Comparison of ENCODE assay signal across 20 cellular contexts in genomic region chr1:10903421-10903820, GRCh38.
DNase-seq lines count a peak whose midpoint lies in the region; ATAC-seq, FAIRE-seq and TF ChIP-seq lines count a peak whose summit lies in the region.
"Had no signal": no experiment of that assay in that cellular context is flagged by ENCODE, and none has a peak within 500 bp of the region (broad histone marks: within the 10 kb centered on the region; RNA-seq: fewer than 3 reads in every experiment).

No MANE protein-coding gene starts in this region.

- no peaks in the 10 kb centered on the region for H3K9me3 Mint-ChIP-seq in activated CD8-positive, alpha-beta T cell treated with anti-CD3 and anti-CD28 coated beads, Interleukin-2, amount 10 ng/mL, durations not matched to agents 7 days and 5 days (ENCODE audit: insufficient read depth)
- H3K9me3 Mint-ChIP-seq in activated CD8-positive, alpha-beta T cell treated with anti-CD3 and anti-CD28 coated beads for 36 hours: no peaks in the 10 kb centered on the region
- no peaks in the 10 kb centered on the region for H3K9me3 Mint-ChIP-seq in CD8-positive, alpha-beta T cell
- H3K9me3 Mint-ChIP-seq in chondrocyte (ENCODE audit: low read depth): no peaks in the 10 kb centered on the region
- no peaks in the 10 kb centered on the region for H3K9me3 Mint-ChIP-seq in activated naive CD4-positive, alpha-beta T cell treated with anti-CD3 and anti-CD28 coated beads for 36 hours
- H3K9me3 Mint-ChIP-seq: CD4-positive, alpha-beta memory T cell; HFFc6 had no signal

- no peak for DNase-seq in activated CD8-positive, alpha-beta T cell treated with anti-CD3 and anti-CD28 coated beads, Interleukin-2, amount 10 ng/mL, durations not matched to agents 7 days and 5 days
- no peak for DNase-seq in activated CD8-positive, alpha-beta T cell treated with anti-CD3 and anti-CD28 coated beads for 36 hours
- DNase-seq in CD8-positive, alpha-beta T cell: no peak
- DNase-seq in chondrocyte (ENCODE audit: low spot score) (peak; percentile 59), neuronal stem cell (ENCODE audit: low spot score) (no peak), SHP77 treated with DMSO at 0.1 percent for 48 hours (lab: John Stamatoyannopoulos, UW) (no peak), urothelium cell line (ENCODE audit: low spot score) (no peak)
- DNase-seq in activated naive CD4-positive, alpha-beta T cell treated with anti-CD3 and anti-CD28 coated beads for 36 hours: no peak
- DNase-seq: 8988T, Calu3, DMS79, HFFc6, NCI-H1105 treated with DMSO at 0.1 percent for 48 hours, NCI-H187, NCI-H2107, NCI-H510A treated with DMSO at 0.1 percent for 48 hours, NCI-H774 had no signal

- no peak overlapping the region for H3K23ac ChIP-seq in neuronal stem cell (ENCODE audit: low read depth, low read length, poor library complexity)

- no peak overlapping the region for H4K8ac ChIP-seq in neuronal stem cell (ENCODE audit: low read depth, low read length)

- no peaks in the 10 kb centered on the region for H3K36me3 ChIP-seq in CD8-positive, alpha-beta T cell (ENCODE audit: insufficient read depth, low read length)
- H3K36me3 ChIP-seq in neuronal stem cell (replicated peaks in 1 of 2; ENCODE audit: control insufficient read depth in 2 of 2, insufficient read depth in 2 of 2, low read length in 2 of 2): no peaks in the 10 kb centered on the region

- H2BK12ac ChIP-seq in neuronal stem cell (ENCODE audit: low read length): no peak overlapping the region

- H3K27ac Mint-ChIP-seq in activated CD8-positive, alpha-beta T cell treated with anti-CD3 and anti-CD28 coated beads, Interleukin-2, amount 10 ng/mL, durations not matched to agents 7 days and 5 days: peak overlapping the region; percentile 92
- no peak overlapping the region for H3K27ac Mint-ChIP-seq in activated CD8-positive, alpha-beta T cell treated with anti-CD3 and anti-CD28 coated beads for 36 hours
- H3K27ac Mint-ChIP-seq in CD8-positive, alpha-beta T cell: peak overlapping the region; percentile 88
- no peak overlapping the region for H3K27ac Mint-ChIP-seq in chondrocyte (ENCODE audit: unreplicated experiment)
- no peak overlapping the region for H3K27ac Mint-ChIP-seq in activated naive CD4-positive, alpha-beta T cell treated with anti-CD3 and anti-CD28 coated beads for 36 hours
- H3K27ac Mint-ChIP-seq: B cell, HFFc6 had no signal

- peaks cover 42% of the 10 kb centered on the region for H3K4me1 ChIP-seq in CD8-positive, alpha-beta T cell (ENCODE audit: insufficient read depth, low read length)
- H3K4me1 ChIP-seq in neuronal stem cell (ENCODE audit: control insufficient read depth in 2 of 2, insufficient read depth in 1 of 2, low read depth in 1 of 2, low read length in 2 of 2): peaks cover 25% of the 10 kb centered on the region in 2 donors

- no peak overlapping the region for H3K4ac ChIP-seq in neuronal stem cell (ENCODE audit: low read length)

- intact Hi-C loops in activated CD8-positive, alpha-beta T cell treated with anti-CD3 and anti-CD28 coated beads for 36 hours (cut with micrococcal nuclease): no loop called here
- intact Hi-C loops in CD8-positive, alpha-beta T cell (cut with DNase I, micrococcal nuclease): no loop called here
- intact Hi-C loops in activated naive CD4-positive, alpha-beta T cell treated with anti-CD3 and anti-CD28 coated beads for 36 hours (cut with micrococcal nuclease): loop anchor here (5.0 kb wide), 1 partner anchor 39 kb away; no protein-coding TSS in a partner anchor

- no peak overlapping the region for H3K4me3 Mint-ChIP-seq in activated CD8-positive, alpha-beta T cell treated with anti-CD3 and anti-CD28 coated beads, Interleukin-2, amount 10 ng/mL, durations not matched to agents 7 days and 5 days
- H3K4me3 Mint-ChIP-seq in activated CD8-positive, alpha-beta T cell treated with anti-CD3 and anti-CD28 coated beads for 36 hours: no peak overlapping the region
- no peak overlapping the region for H3K4me3 Mint-ChIP-seq in CD8-positive, alpha-beta T cell
- H3K4me3 Mint-ChIP-seq in chondrocyte (ENCODE audit: unreplicated experiment): no peak overlapping the region
- H3K4me3 Mint-ChIP-seq in activated naive CD4-positive, alpha-beta T cell treated with anti-CD3 and anti-CD28 coated beads for 36 hours: no peak overlapping the region
- H3K4me3 Mint-ChIP-seq: B cell, HFFc6 had no signal

- H2BK5ac ChIP-seq in neuronal stem cell (ENCODE audit: low read length): peak overlapping the region; percentile 3

- no peaks in the 10 kb centered on the region for H3K27me3 ChIP-seq in CD8-positive, alpha-beta T cell (ENCODE audit: insufficient read depth, low read length)
- H3K27me3 ChIP-seq in neuronal stem cell (ENCODE audit: control insufficient read depth in 3 of 3, insufficient read depth in 3 of 3, low read depth in 1 of 3, low read length in 3 of 3): peaks cover 0 to 81% (median 0%) of the 10 kb centered on the region in 3 experiments

- H3K27me3 Mint-ChIP-seq in activated CD8-positive, alpha-beta T cell treated with anti-CD3 and anti-CD28 coated beads, Interleukin-2, amount 10 ng/mL, durations not matched to agents 7 days and 5 days (ENCODE audit: low read depth): peaks cover 5% of the 10 kb centered on the region
- no peaks in the 10 kb centered on the region for H3K27me3 Mint-ChIP-seq in activated CD8-positive, alpha-beta T cell treated with anti-CD3 and anti-CD28 coated beads for 36 hours
- no peaks in the 10 kb centered on the region for H3K27me3 Mint-ChIP-seq in CD8-positive, alpha-beta T cell (ENCODE audit: low read depth)
- peaks cover 12% of the 10 kb centered on the region for H3K27me3 Mint-ChIP-seq in chondrocyte (ENCODE audit: low read depth)
- H3K27me3 Mint-ChIP-seq in activated naive CD4-positive, alpha-beta T cell treated with anti-CD3 and anti-CD28 coated beads for 36 hours (ENCODE audit: low read depth): no peaks in the 10 kb centered on the region

- WGBS in neuronal stem cell (ENCODE audit: extremely low coverage in 2 of 2, insufficient read length in 2 of 2, insufficient replicate concordance in 1 of 2), 2 donors: no CpG with 5 or more reads among the region's 3 CpGs

- H3K4me3 ChIP-seq in CD8-positive, alpha-beta T cell (ENCODE audit: low read depth, low read length): no peak overlapping the region
- H3K4me3 ChIP-seq in neuronal stem cell (ENCODE audit: low read length in 2 of 2): no peak overlapping the region

- no peaks in the 10 kb centered on the region for H3K36me3 Mint-ChIP-seq in activated CD8-positive, alpha-beta T cell treated with anti-CD3 and anti-CD28 coated beads, Interleukin-2, amount 10 ng/mL, durations not matched to agents 7 days and 5 days (ENCODE audit: low read depth)
- no peaks in the 10 kb centered on the region for H3K36me3 Mint-ChIP-seq in activated CD8-positive, alpha-beta T cell treated with anti-CD3 and anti-CD28 coated beads for 36 hours (ENCODE audit: low read depth)
- H3K36me3 Mint-ChIP-seq in CD8-positive, alpha-beta T cell: no peaks in the 10 kb centered on the region
- no peaks in the 10 kb centered on the region for H3K36me3 Mint-ChIP-seq in chondrocyte (ENCODE audit: low read depth)
- H3K36me3 Mint-ChIP-seq in activated naive CD4-positive, alpha-beta T cell treated with anti-CD3 and anti-CD28 coated beads for 36 hours (ENCODE audit: low read depth): no peaks in the 10 kb centered on the region
- H3K36me3 Mint-ChIP-seq: CD4-positive, alpha-beta memory T cell had no signal

- no peak overlapping the region for H3K27ac ChIP-seq in CD8-positive, alpha-beta T cell (ENCODE audit: low read depth, low read length)
- no peak overlapping the region for H3K27ac ChIP-seq in neuronal stem cell (replicated peaks; ENCODE audit: low read length)

- H2AFZ ChIP-seq in neuronal stem cell (ENCODE audit: low read length): no peak overlapping the region

- H3K9me3 ChIP-seq in CD8-positive, alpha-beta T cell (ENCODE audit: low read length): no peaks in the 10 kb centered on the region
- no peaks in the 10 kb centered on the region for H3K9me3 ChIP-seq in neuronal stem cell (replicated peaks in 1 of 2; ENCODE audit: control insufficient read depth in 2 of 2, insufficient read depth in 1 of 2, low read depth in 1 of 2, low read length in 2 of 2)

- H3K18ac ChIP-seq in neuronal stem cell (ENCODE audit: low read length): peak overlapping the region; percentile 62

- FAIRE-seq in urothelium cell line (lab: Jason Lieb, UNC): no peak
- FAIRE-seq: RCC 7860 had no signal

- TF ChIP-seq CTCF in activated CD8-positive, alpha-beta T cell treated with anti-CD3 and anti-CD28 coated beads for 36 hours (IDR thresholded peaks at IDR 0.05): no peak
- no peak for TF ChIP-seq CTCF in CD8-positive, alpha-beta T cell (IDR thresholded peaks at IDR 0.05)
- TF ChIP-seq CTCF in chondrocyte (IDR thresholded peaks at IDR 0.05): no peak

- H4K91ac ChIP-seq in neuronal stem cell (ENCODE audit: low read depth, low read length, poor library complexity): no peak overlapping the region

- peaks cover 35% of the 10 kb centered on the region for H3K4me1 Mint-ChIP-seq in activated CD8-positive, alpha-beta T cell treated with anti-CD3 and anti-CD28 coated beads, Interleukin-2, amount 10 ng/mL, durations not matched to agents 7 days and 5 days (ENCODE audit: low read depth)
- peaks cover 33% of the 10 kb centered on the region for H3K4me1 Mint-ChIP-seq in activated CD8-positive, alpha-beta T cell treated with anti-CD3 and anti-CD28 coated beads for 36 hours (ENCODE audit: low read depth)
- H3K4me1 Mint-ChIP-seq in CD8-positive, alpha-beta T cell (ENCODE audit: low read depth): peaks cover 32% of the 10 kb centered on the region
- H3K4me1 Mint-ChIP-seq in chondrocyte (ENCODE audit: low read depth): peaks cover 4% of the 10 kb centered on the region
- peaks cover 21% of the 10 kb centered on the region for H3K4me1 Mint-ChIP-seq in activated naive CD4-positive, alpha-beta T cell treated with anti-CD3 and anti-CD28 coated beads for 36 hours (ENCODE audit: low read depth)

- POLR2A ChIA-PET in activated CD8-positive, alpha-beta T cell treated with anti-CD3 and anti-CD28 coated beads, Interleukin-2, amount 10 ng/mL, durations not matched to agents 7 days and 5 days (lab: Charles Lee): interaction anchor here (1.1 kb wide), 1 partner anchor 15 kb away, joined by 5 read pairs; no protein-coding TSS in a partner anchor
- POLR2A ChIA-PET in activated CD8-positive, alpha-beta T cell treated with anti-CD3 and anti-CD28 coated beads for 36 hours (lab: Charles Lee): no interaction called here
- POLR2A ChIA-PET in CD8-positive, alpha-beta T cell (lab: Charles Lee): interaction anchor here (1.2 kb wide), 1 partner anchor 39 kb away, joined by 5 read pairs; no protein-coding TSS in a partner anchor

- no peak overlapping the region for H3K14ac ChIP-seq in neuronal stem cell (ENCODE audit: low read length)

- ATAC-seq in activated CD8-positive, alpha-beta T cell treated with anti-CD3 and anti-CD28 coated beads, Interleukin-2, amount 10 ng/mL, durations not matched to agents 7 days and 5 days: no peak
- ATAC-seq in activated CD8-positive, alpha-beta T cell treated with anti-CD3 and anti-CD28 coated beads for 36 hours: no peak
- no peak for ATAC-seq in CD8-positive, alpha-beta T cell

- peak overlapping the region; percentile 46 for H2BK15ac ChIP-seq in neuronal stem cell (ENCODE audit: low read length)

- peak overlapping the region; percentile 85 for H2AK5ac ChIP-seq in neuronal stem cell (ENCODE audit: low read depth, low read length)

- CTCF ChIA-PET in activated CD8-positive, alpha-beta T cell treated with anti-CD3 and anti-CD28 coated beads, Interleukin-2, amount 10 ng/mL, durations not matched to agents 7 days and 5 days (lab: Charles Lee): no interaction called here
- CTCF ChIA-PET in activated CD8-positive, alpha-beta T cell treated with anti-CD3 and anti-CD28 coated beads for 36 hours (lab: Charles Lee): interaction anchor here (0.9 to 1.8 kb wide), 5 partner anchors 38 to 409 kb away, joined by 3 to 7 read pairs (median 4); no protein-coding TSS in a partner anchor
- CTCF ChIA-PET in CD8-positive, alpha-beta T cell (lab: Charles Lee): interaction anchor here (0.9 to 2.1 kb wide), 4 partner anchors 32 to 409 kb away, joined by 4 to 12 read pairs (median 5); no protein-coding TSS in a partner anchor
- CTCF ChIA-PET in activated naive CD4-positive, alpha-beta T cell treated with anti-CD3 and anti-CD28 coated beads for 36 hours (lab: Charles Lee): interaction anchor here (0.6 kb wide), 1 partner anchor 60 kb away, joined by 4 read pairs; no protein-coding TSS in a partner anchor

- no peak overlapping the region for H2BK120ac ChIP-seq in neuronal stem cell (ENCODE audit: low read depth, low read length)

- no peak overlapping the region for H3K4me2 ChIP-seq in neuronal stem cell (ENCODE audit: insufficient read depth, low read length, poor library complexity, severe bottlenecking)

- H3K79me1 ChIP-seq in neuronal stem cell (ENCODE audit: low read depth, low read length): no peaks in the 10 kb centered on the region

- no peak overlapping the region for H3K9ac ChIP-seq in neuronal stem cell (ENCODE audit: low read depth, low read length, poor library complexity)

Comparison
In these comparisons a context has a peak if more than half of its experiments do, and no peak if none do; other contexts are left out.
1. H3K27ac Mint-ChIP-seq: peak in activated CD8-positive, alpha-beta T cell treated with anti-CD3 and anti-CD28 coated beads, Interleukin-2, amount 10 ng/mL, durations not matched to agents 7 days and 5 days (single experiment) and CD8-positive, alpha-beta T cell (single experiment); none in activated CD8-positive, alpha-beta T cell treated with anti-CD3 and anti-CD28 coated beads for 36 hours (single experiment), chondrocyte (single experiment) and activated naive CD4-positive, alpha-beta T cell treated with anti-CD3 and anti-CD28 coated beads for 36 hours (single experiment).